In the genomic region with DNA sequence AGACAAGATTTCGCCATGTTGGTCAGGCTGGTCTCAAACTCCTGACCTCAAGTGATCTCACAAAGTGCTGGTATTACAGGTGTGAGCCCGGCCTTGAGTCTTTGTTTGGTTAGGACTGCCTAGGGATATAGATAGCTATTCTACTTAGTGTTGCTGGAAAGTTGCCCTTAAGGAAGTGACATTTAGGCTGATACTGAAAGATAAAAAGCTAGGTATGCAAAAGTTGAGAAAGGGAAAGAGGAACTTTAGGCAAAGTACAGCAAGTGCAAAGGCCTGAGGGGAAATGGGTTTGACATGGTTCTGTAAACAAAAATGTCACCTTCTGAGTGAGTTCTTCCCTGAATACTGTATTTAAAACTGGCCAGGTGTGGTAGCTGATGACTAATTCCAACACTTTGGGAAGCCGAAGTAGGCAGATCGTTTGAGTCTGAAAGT, we compare ENCODE assay signal across 1 cellular context.
TF ChIP-seq lines count a peak whose summit lies in the region.

No MANE protein-coding gene starts in this region.

TF ChIP-seq in GM12878, 131 proteins besides CTCF, POLR2A, EP300 and RAD21 (continues in another document):
- no peak for TF ChIP-seq E2F8 (IDR thresholded peaks at IDR 0.05; ENCODE audit: low read depth, partially characterized antibody)
- TF ChIP-seq, protein P1, sequence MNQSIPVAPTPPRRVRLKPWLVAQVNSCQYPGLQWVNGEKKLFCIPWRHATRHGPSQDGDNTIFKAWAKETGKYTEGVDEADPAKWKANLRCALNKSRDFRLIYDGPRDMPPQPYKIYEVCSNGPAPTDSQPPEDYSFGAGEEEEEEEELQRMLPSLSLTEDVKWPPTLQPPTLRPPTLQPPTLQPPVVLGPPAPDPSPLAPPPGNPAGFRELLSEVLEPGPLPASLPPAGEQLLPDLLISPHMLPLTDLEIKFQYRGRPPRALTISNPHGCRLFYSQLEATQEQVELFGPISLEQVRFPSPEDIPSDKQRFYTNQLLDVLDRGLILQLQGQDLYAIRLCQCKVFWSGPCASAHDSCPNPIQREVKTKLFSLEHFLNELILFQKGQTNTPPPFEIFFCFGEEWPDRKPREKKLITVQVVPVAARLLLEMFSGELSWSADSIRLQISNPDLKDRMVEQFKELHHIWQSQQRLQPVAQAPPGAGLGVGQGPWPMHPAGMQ (IDR thresholded peaks at IDR 0.05; ENCODE audit: borderline replicate concordance): no peak
- TF ChIP-seq ZBTB11 (CRISPR knock-in tag; IDR thresholded peaks at IDR 0.05): no peak
- TF ChIP-seq MLLT1 (IDR thresholded peaks at IDR 0.05): no peak
- no peak for TF ChIP-seq PKNOX1 (IDR thresholded peaks at IDR 0.05)
- TF ChIP-seq KAT2A (conservative IDR thresholded peaks at IDR 0.05; ENCODE audit: control insufficient read depth, low read depth, low read length): no peak
- no peak for TF ChIP-seq KDM1A (IDR thresholded peaks at IDR 0.05; ENCODE audit: borderline replicate concordance)
- peak; percentile 55; the same call in 1 of the 2 replicates for TF ChIP-seq NR2F1 (conservative IDR thresholded peaks at IDR 0.05)
- peak; percentile 53; the same call in 1 of the 3 replicates for TF ChIP-seq POU2F2 (IDR thresholded peaks at IDR 0.05; ENCODE audit: borderline replicate concordance, low read depth, low read length)
- TF ChIP-seq, protein P2, sequence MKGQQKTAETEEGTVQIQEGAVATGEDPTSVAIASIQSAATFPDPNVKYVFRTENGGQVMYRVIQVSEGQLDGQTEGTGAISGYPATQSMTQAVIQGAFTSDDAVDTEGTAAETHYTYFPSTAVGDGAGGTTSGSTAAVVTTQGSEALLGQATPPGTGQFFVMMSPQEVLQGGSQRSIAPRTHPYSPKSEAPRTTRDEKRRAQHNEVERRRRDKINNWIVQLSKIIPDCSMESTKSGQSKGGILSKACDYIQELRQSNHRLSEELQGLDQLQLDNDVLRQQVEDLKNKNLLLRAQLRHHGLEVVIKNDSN (IDR thresholded peaks at IDR 0.05; ENCODE audit: borderline replicate concordance, extremely low read length, insufficient read depth, low read depth, low read length): no peak
- peak; percentile 57 for TF ChIP-seq SKIL (IDR thresholded peaks at IDR 0.05; ENCODE audit: low read depth, poor library complexity, severe bottlenecking)
- no peak for TF ChIP-seq LARP7 (IDR thresholded peaks at IDR 0.05)
- no peak for TF ChIP-seq STAT3 (IDR thresholded peaks at IDR 0.05; ENCODE audit: low read depth, low read length)
- TF ChIP-seq, protein P3, sequence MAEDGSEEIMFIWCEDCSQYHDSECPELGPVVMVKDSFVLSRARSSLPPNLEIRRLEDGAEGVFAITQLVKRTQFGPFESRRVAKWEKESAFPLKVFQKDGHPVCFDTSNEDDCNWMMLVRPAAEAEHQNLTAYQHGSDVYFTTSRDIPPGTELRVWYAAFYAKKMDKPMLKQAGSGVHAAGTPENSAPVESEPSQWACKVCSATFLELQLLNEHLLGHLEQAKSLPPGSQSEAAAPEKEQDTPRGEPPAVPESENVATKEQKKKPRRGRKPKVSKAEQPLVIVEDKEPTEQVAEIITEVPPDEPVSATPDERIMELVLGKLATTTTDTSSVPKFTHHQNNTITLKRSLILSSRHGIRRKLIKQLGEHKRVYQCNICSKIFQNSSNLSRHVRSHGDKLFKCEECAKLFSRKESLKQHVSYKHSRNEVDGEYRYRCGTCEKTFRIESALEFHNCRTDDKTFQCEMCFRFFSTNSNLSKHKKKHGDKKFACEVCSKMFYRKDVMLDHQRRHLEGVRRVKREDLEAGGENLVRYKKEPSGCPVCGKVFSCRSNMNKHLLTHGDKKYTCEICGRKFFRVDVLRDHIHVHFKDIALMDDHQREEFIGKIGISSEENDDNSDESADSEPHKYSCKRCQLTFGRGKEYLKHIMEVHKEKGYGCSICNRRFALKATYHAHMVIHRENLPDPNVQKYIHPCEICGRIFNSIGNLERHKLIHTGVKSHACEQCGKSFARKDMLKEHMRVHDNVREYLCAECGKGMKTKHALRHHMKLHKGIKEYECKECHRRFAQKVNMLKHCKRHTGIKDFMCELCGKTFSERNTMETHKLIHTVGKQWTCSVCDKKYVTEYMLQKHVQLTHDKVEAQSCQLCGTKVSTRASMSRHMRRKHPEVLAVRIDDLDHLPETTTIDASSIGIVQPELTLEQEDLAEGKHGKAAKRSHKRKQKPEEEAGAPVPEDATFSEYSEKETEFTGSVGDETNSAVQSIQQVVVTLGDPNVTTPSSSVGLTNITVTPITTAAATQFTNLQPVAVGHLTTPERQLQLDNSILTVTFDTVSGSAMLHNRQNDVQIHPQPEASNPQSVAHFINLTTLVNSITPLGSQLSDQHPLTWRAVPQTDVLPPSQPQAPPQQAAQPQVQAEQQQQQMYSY (CRISPR knock-in tag; IDR thresholded peaks at IDR 0.05): no peak
- TF ChIP-seq, protein P4, sequence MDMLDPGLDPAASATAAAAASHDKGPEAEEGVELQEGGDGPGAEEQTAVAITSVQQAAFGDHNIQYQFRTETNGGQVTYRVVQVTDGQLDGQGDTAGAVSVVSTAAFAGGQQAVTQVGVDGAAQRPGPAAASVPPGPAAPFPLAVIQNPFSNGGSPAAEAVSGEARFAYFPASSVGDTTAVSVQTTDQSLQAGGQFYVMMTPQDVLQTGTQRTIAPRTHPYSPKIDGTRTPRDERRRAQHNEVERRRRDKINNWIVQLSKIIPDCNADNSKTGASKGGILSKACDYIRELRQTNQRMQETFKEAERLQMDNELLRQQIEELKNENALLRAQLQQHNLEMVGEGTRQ (IDR thresholded peaks at IDR 0.05; ENCODE audit: borderline replicate concordance, low read depth, low read length): no peak
- TF ChIP-seq NKRF (conservative IDR thresholded peaks at IDR 0.05): peak; percentile 48
- TF ChIP-seq REST (IDR thresholded peaks at IDR 0.05; ENCODE audit: low read depth, low read length): no peak
- peak; percentile 65 for TF ChIP-seq RUNX3 (IDR thresholded peaks at IDR 0.05; ENCODE audit: low read length)
- peak; percentile 8; the same call in 1 of the 2 replicates for TF ChIP-seq YY1 (IDR thresholded peaks at IDR 0.05; ENCODE audit: low read depth, low read length)
